Comparison of ENCODE assay signal across 8 cellular contexts in the genomic region with DNA sequence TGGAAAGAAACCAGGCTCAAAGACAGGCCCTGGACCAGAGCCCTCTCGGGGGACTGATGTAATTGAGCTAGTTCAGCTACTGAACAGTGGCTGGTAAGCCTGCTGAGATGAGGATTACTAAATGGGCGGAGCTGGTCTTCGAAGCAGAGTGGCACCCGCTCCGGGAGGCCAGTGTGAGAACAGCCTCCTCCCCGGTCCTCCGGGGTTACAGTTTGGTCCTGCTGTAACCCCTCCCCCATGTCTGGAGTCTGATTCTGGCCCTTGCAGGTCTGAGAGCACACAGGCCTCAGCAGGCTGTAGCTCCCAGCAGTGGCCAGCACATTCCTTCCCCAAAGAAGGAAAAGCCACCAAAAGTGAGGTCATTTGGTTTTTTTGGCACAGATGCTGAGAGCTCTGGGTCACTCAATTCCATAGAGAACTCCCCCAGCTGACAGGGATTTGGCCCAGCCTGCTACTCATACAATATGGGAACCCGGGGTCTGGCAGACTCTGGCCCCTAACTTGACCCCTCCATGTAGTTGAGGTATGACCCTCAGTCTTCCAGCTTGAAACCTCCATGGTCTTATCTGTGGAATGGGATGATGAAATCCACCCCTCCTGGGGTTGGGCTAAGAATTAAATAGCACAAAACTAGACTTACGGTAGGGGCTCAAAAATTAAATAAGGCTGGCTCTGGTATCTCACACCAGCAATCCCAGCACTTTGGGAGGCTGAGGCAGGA. TPM values are rescaled to one million over a fixed set of nuclear protein-coding genes. Genes with fewer than 3 reads are reported as not detected.
DNase-seq lines count a peak whose midpoint lies in the region; ATAC-seq and TF ChIP-seq lines count a peak whose summit lies in the region.

No MANE protein-coding gene starts in this region.

- peak overlapping the region; percentile 90 for H3K27ac Mint-ChIP-seq in HFFc6
- H3K27ac Mint-ChIP-seq in activated CD4-positive, alpha-beta memory T cell treated with anti-CD3 and anti-CD28 coated beads, Interleukin-2, amount 10 ng/mL, durations not matched to agents 7 days and 5 days: no peak overlapping the region

- H3K4me3 ChIP-seq in adrenal gland: no peak overlapping the region
- no peak overlapping the region for H3K4me3 ChIP-seq in hepatocyte
- no peak overlapping the region for H3K4me3 ChIP-seq in smooth muscle cell

- TF ChIP-seq POLR2A in adrenal gland (IDR thresholded peaks at IDR 0.05): no peak

- peak overlapping the region; percentile 69 for H3K4me3 Mint-ChIP-seq in HFFc6
- no peak overlapping the region for H3K4me3 Mint-ChIP-seq in activated CD4-positive, alpha-beta memory T cell treated with anti-CD3 and anti-CD28 coated beads, Interleukin-2, amount 10 ng/mL, durations not matched to agents 7 days and 5 days

- H3K4me1 ChIP-seq in adrenal gland (replicated peaks in 1 of 2) (peaks cover 3 to 64% of the 10 kb centered on the region in 2 donors), hepatocyte (ENCODE audit: insufficient read depth) (peaks cover 61% of the 10 kb centered on the region), smooth muscle cell (ENCODE audit: low read depth) (peaks cover 36% of the 10 kb centered on the region)

- no peaks in the 10 kb centered on the region for H3K9me3 Mint-ChIP-seq in HFFc6
- no peaks in the 10 kb centered on the region for H3K9me3 Mint-ChIP-seq in activated CD4-positive, alpha-beta memory T cell treated with anti-CD3 and anti-CD28 coated beads, Interleukin-2, amount 10 ng/mL, durations not matched to agents 7 days and 5 days

- peak overlapping the region in 4 of 5 donors; percentile 3 to 86 (median 56) for H3K27ac ChIP-seq in adrenal gland
- H3K27ac ChIP-seq in hepatocyte: peak overlapping the region; percentile 89
- peak overlapping the region; percentile 80 for H3K27ac ChIP-seq in smooth muscle cell (ENCODE audit: low read depth)

- DNase-seq in HFFc6 (peak; percentile 93), adrenal gland (peak in 6 of 7 donors; percentile 54 to 84 (median 61)), hepatocyte (ENCODE audit: low spot score) (peak; percentile 80), smooth muscle cell (lab: John Stamatoyannopoulos, UW; ENCODE audit: unreplicated experiment) (peak; percentile 31), activated gamma-delta T cell (lab: John Stamatoyannopoulos, UW) (no peak), NCI-H1092 (lab: John Stamatoyannopoulos, UW) (no peak)
- DNase-seq in activated CD4-positive, alpha-beta memory T cell treated with anti-CD3 and anti-CD28 coated beads, Interleukin-2, amount 10 ng/mL, durations not matched to agents 7 days and 5 days: no peak

- peaks cover 12% of the 10 kb centered on the region for H3K27me3 Mint-ChIP-seq in HFFc6 (ENCODE audit: insufficient read depth)
- no peaks in the 10 kb centered on the region for H3K27me3 Mint-ChIP-seq in activated CD4-positive, alpha-beta memory T cell treated with anti-CD3 and anti-CD28 coated beads, Interleukin-2, amount 10 ng/mL, durations not matched to agents 7 days and 5 days

- intact Hi-C loops in adrenal gland (cut with DNase I): no loop called here

- H2AFZ ChIP-seq in hepatocyte (no peak overlapping the region), smooth muscle cell (ENCODE audit: low read depth) (no peak overlapping the region)

- peaks cover 3% of the 10 kb centered on the region for H4K20me1 ChIP-seq in hepatocyte (ENCODE audit: insufficient read depth, poor library complexity, severe bottlenecking)
- peaks cover 100% of the 10 kb centered on the region for H4K20me1 ChIP-seq in smooth muscle cell (ENCODE audit: low read depth)

- POLR2A ChIA-PET in activated CD4-positive, alpha-beta memory T cell treated with anti-CD3 and anti-CD28 coated beads, Interleukin-2, amount 10 ng/mL, durations not matched to agents 7 days and 5 days (lab: Charles Lee): interaction anchor here (1.0 kb wide), 1 partner anchor 13 kb away, joined by 3 read pairs; no protein-coding TSS in a partner anchor

- peaks cover 31% of the 10 kb centered on the region for H3K36me3 Mint-ChIP-seq in HFFc6 (ENCODE audit: low read depth)
- H3K36me3 Mint-ChIP-seq in activated CD4-positive, alpha-beta memory T cell treated with anti-CD3 and anti-CD28 coated beads, Interleukin-2, amount 10 ng/mL, durations not matched to agents 7 days and 5 days (ENCODE audit: low read depth): no peaks in the 10 kb centered on the region

- peaks cover 99% of the 10 kb centered on the region for H3K4me1 Mint-ChIP-seq in HFFc6 (ENCODE audit: low read depth)
- H3K4me1 Mint-ChIP-seq in activated CD4-positive, alpha-beta memory T cell treated with anti-CD3 and anti-CD28 coated beads, Interleukin-2, amount 10 ng/mL, durations not matched to agents 7 days and 5 days: peaks cover under 1% of the 10 kb centered on the region

- 66 to 85% (median 74%) methylated on average over 5 to 9 of the region's 9 CpGs for WGBS in adrenal gland, 4 donors
- 34% methylated on average over 7 of the region's 9 CpGs for WGBS in hepatocyte (ENCODE audit: low lambda C conversion rate, missing lambda C conversion rate)
- WGBS in smooth muscle cell (ENCODE audit: low lambda C conversion rate): 6% methylated on average over 9 of the region's 9 CpGs

- H3K79me2 ChIP-seq in hepatocyte (peaks cover 81% of the 10 kb centered on the region), smooth muscle cell (ENCODE audit: low read depth) (peaks cover 95% of the 10 kb centered on the region)

- CTCF ChIA-PET in activated CD4-positive, alpha-beta memory T cell treated with anti-CD3 and anti-CD28 coated beads, Interleukin-2, amount 10 ng/mL, durations not matched to agents 7 days and 5 days (lab: Charles Lee): interaction anchor here (1.0 to 2.3 kb wide), 4 partner anchors 26 to 189 kb away, joined by 3 to 5 read pairs (median 4); no protein-coding TSS in a partner anchor

- H3K36me3 ChIP-seq in adrenal gland (replicated peaks in 1 of 2): no peaks in the 10 kb centered on the region
- H3K36me3 ChIP-seq in hepatocyte (replicated peaks; ENCODE audit: insufficient read depth, low read depth): no peaks in the 10 kb centered on the region
- no peaks in the 10 kb centered on the region for H3K36me3 ChIP-seq in smooth muscle cell (ENCODE audit: low read depth)

- peak overlapping the region; percentile 16 for H3K9ac ChIP-seq in smooth muscle cell (ENCODE audit: low read depth)

- H3K9me2 ChIP-seq in hepatocyte (replicated peaks; ENCODE audit: insufficient read depth): no peaks in the 10 kb centered on the region

- no peak for ATAC-seq in GM19395 (IDR thresholded peaks at IDR 0.05; ENCODE audit: unreplicated experiment)

- peaks cover 65% of the 10 kb centered on the region for H3F3A ChIP-seq in smooth muscle cell (ENCODE audit: low read depth)

- H3K27me3 ChIP-seq in adrenal gland (no peaks in the 10 kb centered on the region), hepatocyte (no peaks in the 10 kb centered on the region), smooth muscle cell (ENCODE audit: low read depth) (no peaks in the 10 kb centered on the region)

- H3K9me3 ChIP-seq in adrenal gland (replicated peaks in 1 of 3) (no peaks in the 10 kb centered on the region), hepatocyte (ENCODE audit: low read depth) (no peaks in the 10 kb centered on the region), smooth muscle cell (replicated peaks; ENCODE audit: low read depth) (no peaks in the 10 kb centered on the region)

- TF ChIP-seq CTCF in HFFc6 (IDR thresholded peaks at IDR 0.05) (no peak), adrenal gland (IDR thresholded peaks at IDR 0.05) (no peak), hepatocyte (IDR thresholded peaks at IDR 0.05; ENCODE audit: poor library complexity) (no peak), smooth muscle cell (IDR thresholded peaks at IDR 0.05; ENCODE audit: borderline replicate concordance, insufficient read depth, poor library complexity, severe bottlenecking) (no peak)

- peak overlapping the region; percentile 48 for H3K4me2 ChIP-seq in hepatocyte
- H3K4me2 ChIP-seq in smooth muscle cell: peak overlapping the region; percentile 42

RNA-seq across cellular contexts. Expression of gene ACTN1, which starts 39.0 kb away (rescaled TPM):
- 100 to 1,000 TPM; 749 to 847 (median 825) TPM for total RNA-seq in HFFc6 (2021; fragmentation: NEBNext Ultra II Directional; extraction: Animal tissue kit (Norgen Biotek cat#: 25700))
- total RNA-seq in adrenal gland (100 to 1,000 TPM in 4 of 8 donors, 10 to 100 TPM in 4; 67.0 to 180 (median 98.9) TPM), hepatocyte (82.2 and 88.0 TPM in 2 replicates), smooth muscle cell (361 and 422 TPM in 2 replicates)
- polyA plus RNA-seq in adrenal gland (10 to 100 TPM; 50.5 to 61.3 (median 55.7) TPM), hepatocyte (157 and 163 TPM in 2 replicates), smooth muscle cell (741 and 806 TPM in 2 replicates)
- 10 to 100 TPM; 34.7 to 37.1 TPM for total RNA-seq in activated CD4-positive, alpha-beta memory T cell treated with anti-CD3 and anti-CD28 coated beads, Interleukin-2, amount 10 ng/mL, durations not matched to agents 7 days and 5 days

Comparison
In these comparisons a context has a peak if more than half of its experiments do, and no peak if none do; other contexts are left out.
1. DNase-seq: peak in HFFc6 (single experiment), adrenal gland (6 of 7), hepatocyte (single experiment) and smooth muscle cell (single experiment); none in activated gamma-delta T cell (single experiment), NCI-H1092 (single experiment) and activated CD4-positive, alpha-beta memory T cell treated with anti-CD3 and anti-CD28 coated beads, Interleukin-2, amount 10 ng/mL, durations not matched to agents 7 days and 5 days (single experiment).
2. Peak in every context shown above with its lines, with median percentiles within 50 percentile points of each other: H3K27ac ChIP-seq.